ENCODE assay signal across 8 cellular contexts in the genomic region with DNA sequence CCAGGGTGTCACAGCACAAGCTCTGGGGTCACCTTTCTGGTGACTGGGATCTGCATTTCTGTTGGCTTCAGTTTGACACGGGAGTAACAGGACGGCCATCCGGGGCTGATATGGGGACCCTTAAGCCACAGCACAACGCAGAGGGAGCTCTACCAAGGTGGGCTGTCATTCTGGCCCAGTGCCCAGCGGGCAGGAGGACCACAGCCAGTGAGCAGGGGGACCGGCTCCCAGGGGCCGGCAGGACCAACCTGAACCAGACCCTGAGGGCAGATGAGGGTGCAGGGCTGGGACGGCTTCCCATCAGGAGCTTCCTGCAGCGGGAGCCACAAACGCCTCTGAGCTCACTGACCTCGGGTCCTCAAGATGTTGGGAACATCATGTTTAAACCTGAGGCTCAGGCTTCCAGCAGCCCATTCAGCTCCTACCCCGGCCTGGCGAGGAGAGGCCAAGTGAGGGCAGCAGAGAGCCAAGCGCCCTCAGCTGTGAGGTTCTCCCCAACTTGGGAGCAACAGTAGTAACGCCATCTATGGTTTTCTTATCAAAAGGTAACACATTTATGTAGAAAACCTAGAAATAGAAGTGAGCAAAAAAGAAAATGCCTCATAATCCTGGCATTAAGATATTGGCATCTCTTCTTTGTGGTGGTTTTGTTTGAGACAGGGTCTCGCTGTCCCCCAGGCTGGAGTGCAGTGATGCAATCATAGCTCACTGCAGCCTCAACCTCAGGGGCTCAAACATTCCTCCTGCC. TPM values are rescaled to one million over a fixed set of nuclear protein-coding genes. Genes with fewer than 3 reads are reported as not detected.
DNase-seq lines count a peak whose midpoint lies in the region; ATAC-seq, FAIRE-seq and TF ChIP-seq lines count a peak whose summit lies in the region.

No MANE protein-coding gene starts in this region.

- intact Hi-C loops in kidney (cut with DNase I), result no loop called here

- H3K9me3 Mint-ChIP-seq in HFFc6 (no peaks in the 10 kb centered on the region), T-cell (no peaks in the 10 kb centered on the region)
- no peaks in the 10 kb centered on the region for H3K9me3 Mint-ChIP-seq in stimulated activated naive B cell treated with anti-CD40 and anti-IgM and Interleukin-4, amounts not matched to agents 10 μg/mL and 1 μg/mL and 100 μg/mL, for 72 hours

- no peak for FAIRE-seq in kidney (lab: Jason Lieb, UNC)

- H3K4me1 ChIP-seq in kidney (ENCODE audit: control insufficient read depth in 1 of 2, insufficient read depth in 1 of 2, low read depth in 1 of 2, low read length in 2 of 2), result no peaks in the 10 kb centered on the region

- peaks cover 4% of the 10 kb centered on the region; the same call in 1 of the 2 replicates for H3K36me3 Mint-ChIP-seq in HFFc6 (ENCODE audit: low read depth)
- H3K36me3 Mint-ChIP-seq in T-cell, result peaks cover 2% of the 10 kb centered on the region
- peaks cover 12 to 13% of the 10 kb centered on the region in 2 donors for H3K36me3 Mint-ChIP-seq in stimulated activated naive B cell treated with anti-CD40 and anti-IgM and Interleukin-4, amounts not matched to agents 10 μg/mL and 1 μg/mL and 100 μg/mL, for 72 hours

- H3K4me1 Mint-ChIP-seq in HFFc6 (ENCODE audit: low read depth), result peaks cover 5% of the 10 kb centered on the region; the same call in 1 of the 2 replicates
- H3K4me1 Mint-ChIP-seq in T-cell, result no peaks in the 10 kb centered on the region
- peaks cover 2 to 5% of the 10 kb centered on the region in 2 donors for H3K4me1 Mint-ChIP-seq in stimulated activated naive B cell treated with anti-CD40 and anti-IgM and Interleukin-4, amounts not matched to agents 10 μg/mL and 1 μg/mL and 100 μg/mL, for 72 hours

- ATAC-seq in T-cell (replicated peaks in 1 of 4) (peak; percentile 74 to 92 (median 89)), GM21515 (IDR thresholded peaks at IDR 0.05; ENCODE audit: unreplicated experiment) (no peak), GM18907 (IDR thresholded peaks at IDR 0.05; ENCODE audit: unreplicated experiment) (no peak)
- peak; percentile 88 to 95 for ATAC-seq in stimulated activated naive B cell treated with anti-CD40 and anti-IgM and Interleukin-4, amounts not matched to agents 10 μg/mL and 1 μg/mL and 100 μg/mL, for 72 hours (replicated peaks)

- POLR2A ChIA-PET in T-cell (lab: Charles Lee), result no interaction called here

- H3K27me3 Mint-ChIP-seq in HFFc6 (ENCODE audit: insufficient read depth), result peaks cover 2% of the 10 kb centered on the region; the same call in 1 of the 2 replicates
- peaks cover 0 to 5% of the 10 kb centered on the region in 2 donors for H3K27me3 Mint-ChIP-seq in T-cell
- H3K27me3 Mint-ChIP-seq in stimulated activated naive B cell treated with anti-CD40 and anti-IgM and Interleukin-4, amounts not matched to agents 10 μg/mL and 1 μg/mL and 100 μg/mL, for 72 hours, result no peaks in the 10 kb centered on the region

- H3K27ac ChIP-seq in kidney (ENCODE audit: low read depth in 2 of 2, low read length in 2 of 2), result no peak overlapping the region

- TF ChIP-seq CTCF in HFFc6 (IDR thresholded peaks at IDR 0.05) (peak; percentile 71), kidney (IDR thresholded peaks at IDR 0.05; ENCODE audit: borderline replicate concordance, extremely low read depth, insufficient read depth) (peak; percentile 48)

- no peak overlapping the region for H3K27ac Mint-ChIP-seq in HFFc6
- H3K27ac Mint-ChIP-seq in T-cell, result no peak overlapping the region
- H3K27ac Mint-ChIP-seq in stimulated activated naive B cell treated with anti-CD40 and anti-IgM and Interleukin-4, amounts not matched to agents 10 μg/mL and 1 μg/mL and 100 μg/mL, for 72 hours, result no peak overlapping the region

- CTCF ChIA-PET in T-cell (lab: Charles Lee), result interaction anchor here (0.5 to 1.3 kb wide), 5 partner anchors 168 to 501 kb away, joined by 3 to 7 read pairs (median 4); no protein-coding TSS in a partner anchor

- no peaks in the 10 kb centered on the region for H3K9me3 ChIP-seq in kidney (ENCODE audit: control insufficient read depth in 1 of 2, low read length in 2 of 2)

- H3K9ac ChIP-seq in kidney (ENCODE audit: low read length in 2 of 2), result no peak overlapping the region

- H3K4me3 Mint-ChIP-seq in HFFc6 (no peak overlapping the region), T-cell (no peak overlapping the region)
- H3K4me3 Mint-ChIP-seq in stimulated activated naive B cell treated with anti-CD40 and anti-IgM and Interleukin-4, amounts not matched to agents 10 μg/mL and 1 μg/mL and 100 μg/mL, for 72 hours, result no peak overlapping the region

- peaks cover 0 to 2% of the 10 kb centered on the region in 2 donors for H3K36me3 ChIP-seq in kidney (ENCODE audit: control insufficient read depth in 1 of 2, insufficient read depth in 2 of 2, low read length in 2 of 2)

- H3K4me3 ChIP-seq in kidney (ENCODE audit: low read length in 2 of 2), result no peak overlapping the region

- DNase-seq in COLO829 (ENCODE audit: low spot score), result peak; percentile 18
- peak; percentile 28 for DNase-seq in HFFc6
- peak in 31 of 34 experiments; percentile 21 to 66 (median 47) for DNase-seq in T-cell
- DNase-seq in astrocyte of the hippocampus (ENCODE audit: low read depth, low spot score), result peak; percentile 59
- DNase-seq in kidney, result peak; percentile 74
- DNase-seq in stimulated activated naive B cell treated with anti-CD40 and anti-IgM and Interleukin-4, amounts not matched to agents 10 μg/mL and 1 μg/mL and 100 μg/mL, for 72 hours, result peak; percentile 31

RNA-seq across cellular contexts. Expression of a gene that starts 26.8 kb away (rescaled TPM):
- total RNA-seq in HFFc6 (2021; fragmentation: NEBNext Ultra II Directional; extraction: Animal tissue kit (Norgen Biotek cat#: 25700)), result 10 to 100 TPM; 10.5 to 14.0 (median 11.2) TPM
- total RNA-seq in T-cell, result 10 to 100 TPM; 11.4 to 14.6 (median 12.5) TPM
- 13.2 TPM for total RNA-seq in kidney
- 9.1 TPM for polyA plus RNA-seq in kidney (ENCODE audit: insufficient read depth, low read depth, low replicate concordance)

RNA-seq across cellular contexts. Expression of a gene that starts 36.0 kb away (rescaled TPM):
- total RNA-seq in HFFc6 (2021; fragmentation: NEBNext Ultra II Directional; extraction: Animal tissue kit (Norgen Biotek cat#: 25700)), result 10 to 100 TPM in 2 of 6 experiments, 1 to 10 TPM in 4; 7.3 to 14.6 (median 9.2) TPM
- total RNA-seq in T-cell (100 to 1,000 TPM; 246 to 313 (median 280) TPM), kidney (19.7 TPM)
- polyA plus RNA-seq in kidney (ENCODE audit: insufficient read depth, low read depth, low replicate concordance), result 5.3 TPM

Comparison
In these comparisons a context has a peak if more than half of its experiments do, and no peak if none do; other contexts are left out.
1. DNase-seq: peak in every context shown above with its lines; median percentile 74 in kidney; 59 in astrocyte of the hippocampus; 47 in T-cell; 31 in stimulated activated naive B cell treated with anti-CD40 and anti-IgM and Interleukin-4, amounts not matched to agents 10 μg/mL and 1 μg/mL and 100 μg/mL, for 72 hours; 28 in HFFc6; 18 in COLO829.
2. ATAC-seq: peak in T-cell (4 of 4) and stimulated activated naive B cell treated with anti-CD40 and anti-IgM and Interleukin-4, amounts not matched to agents 10 μg/mL and 1 μg/mL and 100 μg/mL, for 72 hours (2 of 2); none in GM21515 (single experiment) and GM18907 (single experiment).
3. RNA of a gene that starts 36.0 kb away (total RNA-seq): 246 to 313 TPM in T-cell; 19.7 TPM in kidney (single experiment) and 7.3 to 14.6 TPM in HFFc6; every median in the first group is over 10 times any median in the second.